ENCODE assay signal across 15 cellular contexts in the genomic region with DNA sequence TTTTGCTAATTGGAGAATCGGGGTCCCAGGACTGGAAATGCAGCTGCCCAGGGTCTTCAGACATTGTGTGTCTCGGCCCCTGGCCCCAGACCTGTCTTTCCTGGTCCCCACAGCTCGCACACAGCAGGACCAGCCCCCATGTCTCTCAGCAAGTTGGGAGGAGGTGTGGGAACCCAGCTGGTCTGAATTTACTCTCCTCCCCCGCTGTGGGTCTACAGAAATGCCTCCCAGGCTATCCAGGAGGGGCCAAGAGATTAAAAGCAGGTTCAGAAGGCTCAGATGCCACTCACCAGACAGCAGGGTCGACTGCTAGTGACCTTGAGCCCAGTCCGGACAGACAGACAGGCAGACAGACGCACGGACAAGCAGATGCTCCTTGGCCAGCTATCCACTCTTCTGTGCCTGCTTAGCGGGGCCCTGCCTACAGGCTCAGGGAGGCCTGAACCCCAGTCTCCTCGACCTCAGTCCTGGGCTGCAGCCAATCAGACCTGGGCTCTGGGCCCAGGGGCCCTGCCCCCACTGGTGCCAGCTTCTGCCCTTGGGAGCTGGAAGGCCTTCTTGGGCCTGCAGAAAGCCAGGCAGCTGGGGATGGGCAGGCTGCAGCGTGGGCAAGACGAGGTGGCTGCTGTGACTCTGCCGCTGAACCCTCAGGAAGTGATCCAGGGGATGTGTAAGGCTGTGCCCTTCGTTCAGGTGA. TPM values are rescaled to one million over a fixed set of nuclear protein-coding genes. Genes with fewer than 3 reads are reported as not detected.
A peak's percentile ranks its signal among the peaks of the same experiment; 100 is the strongest.
DNase-seq lines count a peak whose midpoint lies in the region; ATAC-seq, FAIRE-seq and TF ChIP-seq lines count a peak whose summit lies in the region.
"Had no signal": no experiment of that assay in that cellular context is flagged by ENCODE, and none has a peak within 500 bp of the region (broad histone marks: within the 10 kb centered on the region; RNA-seq: fewer than 3 reads in every experiment).

Gene DAND5, plus strand, starts transcription at position 285 of the 697 bp plus-strand sequence. Its CDS starts 85 bp downstream, at position 370.

- H2BK120ac ChIP-seq in H1 (replicated peaks; ENCODE audit: low read depth, low read length) = no peak within 1 kb of the TSS

- H3K4me3 ChIP-seq in H1 (ENCODE audit: extremely low read depth in 1 of 4, insufficient read depth in 2 of 4, low read depth in 3 of 4, low read length in 4 of 4) = no peak within 1 kb of the TSS
- H3K4me3 ChIP-seq in muscle layer of colon (ENCODE audit: low read depth in 1 of 2, low read length in 2 of 2) = no peak within 1 kb of the TSS
- H3K4me3 ChIP-seq: breast epithelium, Peyer's patch had no signal

- H3K27me3 ChIP-seq in H1 (replicated peaks in 1 of 4; ENCODE audit: control insufficient read depth in 3 of 4, extremely low read depth in 1 of 4, insufficient read depth in 3 of 4, low read length in 3 of 4) (no peaks in the 10 kb centered on the region), muscle layer of colon (ENCODE audit: control insufficient read depth in 1 of 2, insufficient read depth in 2 of 2, low read length in 2 of 2) (no peaks in the 10 kb centered on the region)
- H3K27me3 ChIP-seq: breast epithelium, neutrophil, Peyer's patch had no signal

- no peaks in the 10 kb centered on the region for H3K9me3 Mint-ChIP-seq in HFFc6

- POLR2A ChIA-PET in H1 (lab: Charles Lee; ENCODE audit: partially characterized antibody) = interaction anchor here (0.7 kb wide), 1 partner anchor 70 kb away, joined by 3 read pairs; no protein-coding TSS in a partner anchor

- H3K9me3 ChIP-seq in H1 (ENCODE audit: insufficient read depth in 2 of 2, low read depth in 1 of 2, low read length in 1 of 2) (no peaks in the 10 kb centered on the region), muscle layer of colon (ENCODE audit: low read length) (no peaks in the 10 kb centered on the region)
- H3K9me3 ChIP-seq: breast epithelium, neutrophil, Peyer's patch had no signal

- TF ChIP-seq POLR2A in H1 (IDR thresholded peaks at IDR 0.05; ENCODE audit: control extremely low read depth in 1 of 2, low read depth in 2 of 2, low read length in 2 of 2) = no peak

- H4K91ac ChIP-seq in H1 (replicated peaks; ENCODE audit: insufficient read length, low read length) = no peak within 1 kb of the TSS

- H3K36me3 ChIP-seq in H1 (ENCODE audit: control insufficient read depth in 2 of 4, insufficient read depth in 4 of 4, low read length in 3 of 4) = no peaks in the 10 kb centered on the region
- no peaks in the 10 kb centered on the region for H3K36me3 ChIP-seq in muscle layer of colon (ENCODE audit: insufficient read depth, low read length)
- H3K36me3 ChIP-seq: breast epithelium, neutrophil, Peyer's patch had no signal

- H3K79me1 ChIP-seq in H1 (ENCODE audit: low read depth, low read length) = no peaks in the 10 kb centered on the region

- H3K79me2 ChIP-seq in H1 (ENCODE audit: control insufficient read depth in 1 of 2, insufficient read depth in 2 of 2, low read length in 2 of 2) = no peaks in the 10 kb centered on the region

- H3K27ac ChIP-seq in H1 (ENCODE audit: low read depth, low read length) (no peak within 1 kb of the TSS), muscle layer of colon (ENCODE audit: low read depth, low read length) (peak within 1 kb of the TSS; percentile 66)
- H3K27ac ChIP-seq: breast epithelium, neutrophil had no signal

- H4K8ac ChIP-seq in H1 (ENCODE audit: extremely low read depth, insufficient read depth, low read length) = no peak within 1 kb of the TSS

- peak within 1 kb of the TSS; percentile 52 for H2BK5ac ChIP-seq in H1 (ENCODE audit: low read depth, low read length)

- peaks cover 26% of the 10 kb centered on the region for H3K4me1 Mint-ChIP-seq in HFFc6 (ENCODE audit: low read depth)

- FAIRE-seq in H1 (lab: Jason Lieb, UNC) = no peak

- H3K18ac ChIP-seq in H1 (ENCODE audit: extremely low read depth, low read length) = no peak within 1 kb of the TSS; the same call in 1 of the 2 replicates

- H3K23me2 ChIP-seq in H1 (ENCODE audit: low read depth, low read length) = no peaks in the 10 kb centered on the region

- DNase-seq in C1 segment of cervical spinal cord (lab: John Stamatoyannopoulos, UW) = peak in 9 of 14 donors; percentile 30 to 73 (median 49)
- peak; percentile 74 for DNase-seq in NCI-H69 (lab: John Stamatoyannopoulos, UW)
- DNase-seq in H1 (ENCODE audit: low read depth in 1 of 2, low spot score in 2 of 2) = no peak
- DNase-seq in glomerular visceral epithelial cell (ENCODE audit: extremely low spot score) = no peak
- DNase-seq in HFFc6 = no peak
- DNase-seq: DMS79 treated with DMSO at 0.1 percent for 48 hours; Peyer's patch; stimulated activated CD4-positive, alpha-beta T cell treated with anti-CD3 and anti-CD28 coated beads, Interleukin-4, amount 100 ng/mL, for 1 hour had no signal

- H4K20me1 ChIP-seq in H1 (replicated peaks in 1 of 2; ENCODE audit: control insufficient read depth in 1 of 2, insufficient read depth in 2 of 2, low read length in 2 of 2) = no peaks in the 10 kb centered on the region

- TF ChIP-seq CTCF in H1 (IDR thresholded peaks at IDR 0.05; ENCODE audit: control extremely low read depth in 1 of 3, insufficient read depth in 1 of 3, low read depth in 1 of 3, low read length in 3 of 3) (no peak), HFFc6 (IDR thresholded peaks at IDR 0.05) (no peak)

- H3K4me1 ChIP-seq in H1 (replicated peaks in 1 of 4; ENCODE audit: control insufficient read depth in 3 of 4, insufficient read depth in 4 of 4, low read length in 3 of 4) (peaks cover 0 to 6% (median 2%) of the 10 kb centered on the region in 4 experiments; a peak in 2 of 7 replicates), muscle layer of colon (ENCODE audit: insufficient read depth, low read length) (peaks cover 13% of the 10 kb centered on the region)
- H3K4me1 ChIP-seq: breast epithelium had no signal

- peak within 1 kb of the TSS; percentile 33; the same call in 1 of the 2 replicates for H2BK12ac ChIP-seq in H1 (ENCODE audit: low read depth, low read length)

- H3K23ac ChIP-seq in H1 (ENCODE audit: insufficient read length) = no peak within 1 kb of the TSS

- no peak within 1 kb of the TSS for H2BK15ac ChIP-seq in H1 (ENCODE audit: low read length)

- no peak within 1 kb of the TSS for H2AFZ ChIP-seq in H1 (ENCODE audit: low read length)

- H3K4me2 ChIP-seq in H1 (ENCODE audit: insufficient read depth in 1 of 2, low read depth in 2 of 2, low read length in 2 of 2) = no peak within 1 kb of the TSS

- H4K5ac ChIP-seq in H1 (ENCODE audit: insufficient read length, low read depth, low read length) = no peak within 1 kb of the TSS

- no peaks in the 10 kb centered on the region for H3K36me3 Mint-ChIP-seq in HFFc6 (ENCODE audit: low read depth)

- no peaks in the 10 kb centered on the region for H3K27me3 Mint-ChIP-seq in HFFc6 (ENCODE audit: insufficient read depth)

- no peak for TF ChIP-seq RAD21 in H1 (IDR thresholded peaks at IDR 0.05 in 1 of 2, conservative IDR thresholded peaks at IDR 0.05 in 1 of 2; ENCODE audit: low read depth in 2 of 2, low read length in 2 of 2)

- CTCF ChIA-PET in H1 (lab: Charles Lee; ENCODE audit: partially characterized antibody) = interaction anchor here (1.1 to 7.6 kb wide), 4 partner anchors 11 to 125 kb away, joined by 3 to 154 read pairs (median 12); no protein-coding TSS in a partner anchor

- 0 out of 2 replicates have a peak within 1 kb of the TSS, but pooled peaks have one; percentile 39 for H2AK5ac ChIP-seq in H1 (ENCODE audit: low read depth, low read length)

- no peak within 1 kb of the TSS for H3K9ac ChIP-seq in H1 (replicated peaks in 1 of 4; ENCODE audit: extremely low read depth in 1 of 4, low read depth in 3 of 4, low read length in 3 of 4)
- H3K9ac ChIP-seq in muscle layer of colon (ENCODE audit: low read length) = peak within 1 kb of the TSS; percentile 53

- H3K14ac ChIP-seq in H1 (ENCODE audit: insufficient read length) = no peak within 1 kb of the TSS

- 85% methylated on average over 14 of the region's 14 CpGs; no CpG with 5 or more reads in 1 of the 2 experiments for WGBS in H1 (ENCODE audit: extremely low coverage in 1 of 2, insufficient coverage in 1 of 2, insufficient read length in 1 of 2, insufficient replicate concordance in 2 of 2, low coverage in 1 of 2, low lambda C conversion rate in 2 of 2, missing lambda C conversion rate in 1 of 2), 2 experiments

- ATAC-seq in GM21717 (IDR thresholded peaks at IDR 0.05; ENCODE audit: unreplicated experiment) (no peak), GM19397 (IDR thresholded peaks at IDR 0.05; ENCODE audit: unreplicated experiment) (no peak)

- no peak within 1 kb of the TSS for H3K27ac Mint-ChIP-seq in HFFc6

- H3K4ac ChIP-seq in H1 (replicated peaks; ENCODE audit: insufficient read length, low read depth, low read length) = no peak within 1 kb of the TSS

- H2BK20ac ChIP-seq in H1 (ENCODE audit: low read length) = 0 out of 2 replicates have a peak within 1 kb of the TSS, but pooled peaks have one; percentile 48

- no peak for TF ChIP-seq EP300 in H1 (IDR thresholded peaks at IDR 0.05; ENCODE audit: borderline replicate concordance in 1 of 2, low read depth in 2 of 2, low read length in 2 of 2)

- H3K56ac ChIP-seq in H1 (replicated peaks; ENCODE audit: insufficient read length, low read depth, low read length) = no peak within 1 kb of the TSS

- H3K4me3 Mint-ChIP-seq in HFFc6 = no peak within 1 kb of the TSS

TF ChIP-seq in H1, 55 proteins besides CTCF, POLR2A, EP300 and RAD21 (continues in another document):
- TF ChIP-seq SIRT6 (IDR thresholded peaks at IDR 0.05; ENCODE audit: low read length) (no peak), CEBPB (IDR thresholded peaks at IDR 0.05; ENCODE audit: low read depth, low read length) (no peak), BCL11A (IDR thresholded peaks at IDR 0.05; ENCODE audit: low read depth in 2 of 2, low read length in 2 of 2) (no peak), KDM4A (IDR thresholded peaks at IDR 0.05; ENCODE audit: low read depth, low read length, severe bottlenecking) (no peak), KDM5A (IDR thresholded peaks at IDR 0.05; ENCODE audit: low read length) (no peak), CHD2 (IDR thresholded peaks at IDR 0.05; ENCODE audit: low read length) (no peak)

RNA-seq across cellular contexts. Expression of gene DAND5, which starts in this region (rescaled TPM):
- 0.17 and 0.25 TPM in 2 replicates for total RNA-seq in H1 (2021; fragmentation: NEBNext Ultra II Directional; extraction: Animal tissue kit (Norgen Biotek cat#: 25700))
- polyA plus RNA-seq in H1 (2011; rRNA removed) = 0.13 and 0.14 TPM in 2 replicates
- polyA plus RNA-seq in H1 (2011; cell fraction: cytosol; rRNA removed) = 0.23 TPM
- polyA plus RNA-seq in H1 (2011; cell fraction: nucleus; rRNA removed) = 0.29 TPM
- polyA plus RNA-seq in H1 (2012, experiment 1 of 2) = 0.25 to 0.41 TPM (median 0.35 TPM) in 4 replicates
- not detected for polyA plus RNA-seq in H1 (2012, experiment 2 of 2)
- polyA plus RNA-seq in H1 (2013, experiment 1 of 2) = 0.20 TPM
- 0.18 TPM for polyA plus RNA-seq in H1 (2013, experiment 2 of 2)
- 0.32 TPM in 2 replicates for polyA minus RNA-seq in H1 (2011; rRNA and poly(A)+ RNA removed)
- not detected for polyA minus RNA-seq in H1 (2011; cell fraction: cytosol; rRNA and poly(A)+ RNA removed)
- polyA minus RNA-seq in H1 (2011; cell fraction: nucleus; rRNA and poly(A)+ RNA removed) = not detected
- not detected for total RNA-seq in HFFc6 (2021; fragmentation: NEBNext Ultra II Directional; extraction: Animal tissue kit (Norgen Biotek cat#: 25700))
- total RNA-seq: breast epithelium had no signal
- polyA plus RNA-seq: AG04450, esophagus had no signal

Comparison
In these comparisons a context has a peak if more than half of its experiments do, and no peak if none do; other contexts are left out.
1. DNase-seq: peak in C1 segment of cervical spinal cord (9 of 14) and NCI-H69 (single experiment); none in H1 (0 of 2), glomerular visceral epithelial cell (single experiment) and HFFc6 (single experiment).